ENCODE assay signal across 1 cellular context in the genomic region with DNA sequence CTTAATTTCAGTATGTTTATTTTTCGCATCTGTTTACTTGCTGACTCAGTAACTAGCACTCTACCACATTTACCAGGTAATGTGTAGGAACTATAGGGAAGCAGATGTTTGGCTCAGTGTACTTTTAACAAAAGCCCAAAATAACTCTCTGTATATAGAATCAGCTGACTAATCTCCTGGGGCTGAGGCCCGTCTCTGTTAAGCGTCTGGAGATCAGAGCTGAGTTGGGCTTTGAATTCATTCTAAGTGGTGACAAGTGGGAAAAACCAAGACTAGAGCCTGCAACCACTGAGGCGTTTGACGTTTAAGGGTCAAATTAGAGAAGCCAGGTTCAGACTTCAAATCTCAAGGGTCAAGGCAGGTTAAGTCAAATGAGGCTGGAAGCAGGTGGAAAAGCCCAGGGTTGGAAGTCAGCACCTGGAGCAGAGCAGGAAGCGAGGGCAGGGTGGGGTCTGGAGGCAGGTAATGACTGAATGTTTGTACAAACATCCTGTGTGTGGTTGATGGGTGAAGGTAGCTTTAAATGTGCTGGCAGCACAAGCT.
TF ChIP-seq lines count a peak whose summit lies in the region.

No MANE protein-coding gene starts in this region.

TF ChIP-seq in HEK293, 187 proteins besides CTCF, POLR2A, EP300 and RAD21 (continued from another document):
- TF ChIP-seq, protein P1, sequence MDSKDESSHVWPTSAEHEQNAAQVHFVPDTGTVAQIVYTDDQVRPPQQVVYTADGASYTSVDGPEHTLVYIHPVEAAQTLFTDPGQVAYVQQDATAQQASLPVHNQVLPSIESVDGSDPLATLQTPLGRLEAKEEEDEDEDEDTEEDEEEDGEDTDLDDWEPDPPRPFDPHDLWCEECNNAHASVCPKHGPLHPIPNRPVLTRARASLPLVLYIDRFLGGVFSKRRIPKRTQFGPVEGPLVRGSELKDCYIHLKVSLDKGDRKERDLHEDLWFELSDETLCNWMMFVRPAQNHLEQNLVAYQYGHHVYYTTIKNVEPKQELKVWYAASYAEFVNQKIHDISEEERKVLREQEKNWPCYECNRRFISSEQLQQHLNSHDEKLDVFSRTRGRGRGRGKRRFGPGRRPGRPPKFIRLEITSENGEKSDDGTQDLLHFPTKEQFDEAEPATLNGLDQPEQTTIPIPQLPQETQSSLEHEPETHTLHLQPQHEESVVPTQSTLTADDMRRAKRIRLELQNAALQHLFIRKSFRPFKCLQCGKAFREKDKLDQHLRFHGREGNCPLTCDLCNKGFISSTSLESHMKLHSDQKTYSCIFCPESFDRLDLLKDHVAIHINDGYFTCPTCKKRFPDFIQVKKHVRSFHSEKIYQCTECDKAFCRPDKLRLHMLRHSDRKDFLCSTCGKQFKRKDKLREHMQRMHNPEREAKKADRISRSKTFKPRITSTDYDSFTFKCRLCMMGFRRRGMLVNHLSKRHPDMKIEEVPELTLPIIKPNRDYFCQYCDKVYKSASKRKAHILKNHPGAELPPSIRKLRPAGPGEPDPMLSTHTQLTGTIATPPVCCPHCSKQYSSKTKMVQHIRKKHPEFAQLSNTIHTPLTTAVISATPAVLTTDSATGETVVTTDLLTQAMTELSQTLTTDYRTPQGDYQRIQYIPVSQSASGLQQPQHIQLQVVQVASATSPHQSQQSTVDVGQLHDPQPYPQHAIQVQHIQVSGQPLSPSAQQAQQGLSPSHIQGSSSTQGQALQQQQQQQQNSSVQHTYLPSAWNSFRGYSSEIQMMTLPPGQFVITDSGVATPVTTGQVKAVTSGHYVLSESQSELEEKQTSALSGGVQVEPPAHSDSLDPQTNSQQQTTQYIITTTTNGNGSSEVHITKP (tag by site-specific recombination; IDR thresholded peaks at IDR 0.05) = 0 out of 2 replicates have a peak, but pooled peaks have one; percentile 27
- no peak for TF ChIP-seq ZNF223 (tag by site-specific recombination; IDR thresholded peaks at IDR 0.05)
- no peak for TF ChIP-seq ZNF664 (tag by site-specific recombination; IDR thresholded peaks at IDR 0.05)
- TF ChIP-seq GFI1B (tag by site-specific recombination; IDR thresholded peaks at IDR 0.05) = no peak
- TF ChIP-seq, protein P2, sequence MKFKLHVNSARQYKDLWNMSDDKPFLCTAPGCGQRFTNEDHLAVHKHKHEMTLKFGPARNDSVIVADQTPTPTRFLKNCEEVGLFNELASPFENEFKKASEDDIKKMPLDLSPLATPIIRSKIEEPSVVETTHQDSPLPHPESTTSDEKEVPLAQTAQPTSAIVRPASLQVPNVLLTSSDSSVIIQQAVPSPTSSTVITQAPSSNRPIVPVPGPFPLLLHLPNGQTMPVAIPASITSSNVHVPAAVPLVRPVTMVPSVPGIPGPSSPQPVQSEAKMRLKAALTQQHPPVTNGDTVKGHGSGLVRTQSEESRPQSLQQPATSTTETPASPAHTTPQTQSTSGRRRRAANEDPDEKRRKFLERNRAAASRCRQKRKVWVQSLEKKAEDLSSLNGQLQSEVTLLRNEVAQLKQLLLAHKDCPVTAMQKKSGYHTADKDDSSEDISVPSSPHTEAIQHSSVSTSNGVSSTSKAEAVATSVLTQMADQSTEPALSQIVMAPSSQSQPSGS (tag by site-specific recombination; IDR thresholded peaks at IDR 0.05; ENCODE audit: low read depth) = no peak
